ENCODE assay signal across 1 cellular context in the genomic region with DNA sequence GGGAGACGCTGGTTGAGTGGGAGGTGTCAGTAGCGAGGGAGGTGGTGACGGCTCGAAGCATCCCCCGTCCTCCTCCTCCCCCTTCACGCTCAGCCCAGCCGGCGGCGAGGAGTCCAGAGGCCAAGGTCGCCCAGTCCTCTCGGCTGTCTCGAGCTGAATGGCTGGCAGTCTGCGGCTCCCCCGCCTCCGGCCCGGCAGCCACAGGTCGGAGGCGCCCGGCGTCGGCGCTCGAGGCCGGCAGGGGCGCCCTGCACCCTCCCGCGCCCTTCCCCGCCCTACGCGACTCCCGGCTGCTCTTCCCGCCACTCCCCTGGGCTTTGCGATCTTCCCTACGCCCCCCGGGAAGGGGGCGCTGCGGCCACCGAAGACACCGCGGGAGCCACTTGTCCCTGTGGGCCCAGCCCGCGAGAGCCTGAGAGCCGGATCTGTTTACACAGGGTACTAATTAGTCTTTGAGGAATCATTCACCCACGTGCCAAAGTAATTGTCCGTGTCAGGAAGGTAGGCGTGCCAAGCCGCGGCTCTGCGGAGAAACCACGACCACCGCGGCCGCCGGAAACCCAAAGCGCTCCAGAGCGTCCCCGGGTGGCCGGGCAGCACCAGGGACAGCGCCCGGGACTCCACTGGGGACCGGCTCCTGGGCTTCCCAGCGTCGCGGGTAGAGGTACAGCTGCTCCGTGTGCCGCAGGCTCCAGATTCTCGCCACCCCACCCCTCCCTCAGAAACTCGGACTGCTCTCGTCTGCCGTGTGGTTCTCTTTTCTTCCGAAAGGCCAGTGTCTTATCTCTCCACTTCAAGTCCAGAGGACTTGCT.
A peak's percentile ranks its signal among the peaks of the same experiment; 100 is the strongest.
TF ChIP-seq lines count a peak whose summit lies in the region.

A gene (plus strand): TSS at position 133 of the 813 bp plus-strand sequence.

TF ChIP-seq in K562, 482 proteins besides CTCF, POLR2A, EP300 and RAD21 (continued from another document):
- TF ChIP-seq, protein P1, sequence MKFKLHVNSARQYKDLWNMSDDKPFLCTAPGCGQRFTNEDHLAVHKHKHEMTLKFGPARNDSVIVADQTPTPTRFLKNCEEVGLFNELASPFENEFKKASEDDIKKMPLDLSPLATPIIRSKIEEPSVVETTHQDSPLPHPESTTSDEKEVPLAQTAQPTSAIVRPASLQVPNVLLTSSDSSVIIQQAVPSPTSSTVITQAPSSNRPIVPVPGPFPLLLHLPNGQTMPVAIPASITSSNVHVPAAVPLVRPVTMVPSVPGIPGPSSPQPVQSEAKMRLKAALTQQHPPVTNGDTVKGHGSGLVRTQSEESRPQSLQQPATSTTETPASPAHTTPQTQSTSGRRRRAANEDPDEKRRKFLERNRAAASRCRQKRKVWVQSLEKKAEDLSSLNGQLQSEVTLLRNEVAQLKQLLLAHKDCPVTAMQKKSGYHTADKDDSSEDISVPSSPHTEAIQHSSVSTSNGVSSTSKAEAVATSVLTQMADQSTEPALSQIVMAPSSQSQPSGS (CRISPR knock-in tag; IDR thresholded peaks at IDR 0.05): no peak
- TF ChIP-seq, protein P2, sequence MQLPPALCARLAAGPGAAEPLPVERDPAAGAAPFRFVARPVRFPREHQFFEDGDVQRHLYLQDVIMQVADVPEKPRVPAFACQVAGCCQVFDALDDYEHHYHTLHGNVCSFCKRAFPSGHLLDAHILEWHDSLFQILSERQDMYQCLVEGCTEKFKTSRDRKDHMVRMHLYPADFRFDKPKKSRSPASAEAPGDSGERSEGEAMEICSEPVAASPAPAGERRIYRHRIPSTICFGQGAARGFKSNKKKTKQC (CRISPR knock-in tag; IDR thresholded peaks at IDR 0.05): peak; percentile 52; the same call in 1 of the 2 replicates
- TF ChIP-seq CHD1 (IDR thresholded peaks at IDR 0.05; ENCODE audit: low read length) (no peak), SIX5 (IDR thresholded peaks at IDR 0.05; ENCODE audit: borderline replicate concordance in 1 of 2, insufficient read depth in 1 of 2, low read depth in 1 of 2, low read length in 2 of 2) (no peak), BHLHE40 (IDR thresholded peaks at IDR 0.05; ENCODE audit: low read length) (no peak), ZNF431 (CRISPR knock-in tag; IDR thresholded peaks at IDR 0.05) (no peak)
- TF ChIP-seq, protein P3, sequence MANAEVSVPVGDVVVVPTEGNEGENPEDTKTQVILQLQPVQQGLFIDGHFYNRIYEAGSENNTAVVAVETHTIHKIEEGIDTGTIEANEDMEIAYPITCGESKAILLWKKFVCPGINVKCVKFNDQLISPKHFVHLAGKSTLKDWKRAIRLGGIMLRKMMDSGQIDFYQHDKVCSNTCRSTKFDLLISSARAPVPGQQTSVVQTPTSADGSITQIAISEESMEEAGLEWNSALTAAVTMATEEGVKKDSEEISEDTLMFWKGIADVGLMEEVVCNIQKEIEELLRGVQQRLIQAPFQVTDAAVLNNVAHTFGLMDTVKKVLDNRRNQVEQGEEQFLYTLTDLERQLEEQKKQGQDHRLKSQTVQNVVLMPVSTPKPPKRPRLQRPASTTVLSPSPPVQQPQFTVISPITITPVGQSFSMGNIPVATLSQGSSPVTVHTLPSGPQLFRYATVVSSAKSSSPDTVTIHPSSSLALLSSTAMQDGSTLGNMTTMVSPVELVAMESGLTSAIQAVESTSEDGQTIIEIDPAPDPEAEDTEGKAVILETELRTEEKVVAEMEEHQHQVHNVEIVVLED (CRISPR knock-in tag; IDR thresholded peaks at IDR 0.05): no peak
- TF ChIP-seq, protein P4, sequence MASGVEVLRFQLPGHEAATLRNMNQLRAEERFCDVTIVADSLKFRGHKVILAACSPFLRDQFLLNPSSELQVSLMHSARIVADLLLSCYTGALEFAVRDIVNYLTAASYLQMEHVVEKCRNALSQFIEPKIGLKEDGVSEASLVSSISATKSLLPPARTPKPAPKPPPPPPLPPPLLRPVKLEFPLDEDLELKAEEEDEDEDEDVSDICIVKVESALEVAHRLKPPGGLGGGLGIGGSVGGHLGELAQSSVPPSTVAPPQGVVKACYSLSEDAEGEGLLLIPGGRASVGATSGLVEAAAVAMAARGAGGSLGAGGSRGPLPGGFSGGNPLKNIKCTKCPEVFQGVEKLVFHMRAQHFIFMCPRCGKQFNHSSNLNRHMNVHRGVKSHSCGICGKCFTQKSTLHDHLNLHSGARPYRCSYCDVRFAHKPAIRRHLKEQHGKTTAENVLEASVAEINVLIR (CRISPR knock-in tag; IDR thresholded peaks at IDR 0.05): no peak
- TF ChIP-seq, protein P5, sequence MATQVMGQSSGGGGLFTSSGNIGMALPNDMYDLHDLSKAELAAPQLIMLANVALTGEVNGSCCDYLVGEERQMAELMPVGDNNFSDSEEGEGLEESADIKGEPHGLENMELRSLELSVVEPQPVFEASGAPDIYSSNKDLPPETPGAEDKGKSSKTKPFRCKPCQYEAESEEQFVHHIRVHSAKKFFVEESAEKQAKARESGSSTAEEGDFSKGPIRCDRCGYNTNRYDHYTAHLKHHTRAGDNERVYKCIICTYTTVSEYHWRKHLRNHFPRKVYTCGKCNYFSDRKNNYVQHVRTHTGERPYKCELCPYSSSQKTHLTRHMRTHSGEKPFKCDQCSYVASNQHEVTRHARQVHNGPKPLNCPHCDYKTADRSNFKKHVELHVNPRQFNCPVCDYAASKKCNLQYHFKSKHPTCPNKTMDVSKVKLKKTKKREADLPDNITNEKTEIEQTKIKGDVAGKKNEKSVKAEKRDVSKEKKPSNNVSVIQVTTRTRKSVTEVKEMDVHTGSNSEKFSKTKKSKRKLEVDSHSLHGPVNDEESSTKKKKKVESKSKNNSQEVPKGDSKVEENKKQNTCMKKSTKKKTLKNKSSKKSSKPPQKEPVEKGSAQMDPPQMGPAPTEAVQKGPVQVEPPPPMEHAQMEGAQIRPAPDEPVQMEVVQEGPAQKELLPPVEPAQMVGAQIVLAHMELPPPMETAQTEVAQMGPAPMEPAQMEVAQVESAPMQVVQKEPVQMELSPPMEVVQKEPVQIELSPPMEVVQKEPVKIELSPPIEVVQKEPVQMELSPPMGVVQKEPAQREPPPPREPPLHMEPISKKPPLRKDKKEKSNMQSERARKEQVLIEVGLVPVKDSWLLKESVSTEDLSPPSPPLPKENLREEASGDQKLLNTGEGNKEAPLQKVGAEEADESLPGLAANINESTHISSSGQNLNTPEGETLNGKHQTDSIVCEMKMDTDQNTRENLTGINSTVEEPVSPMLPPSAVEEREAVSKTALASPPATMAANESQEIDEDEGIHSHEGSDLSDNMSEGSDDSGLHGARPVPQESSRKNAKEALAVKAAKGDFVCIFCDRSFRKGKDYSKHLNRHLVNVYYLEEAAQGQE (CRISPR knock-in tag; IDR thresholded peaks at IDR 0.05; ENCODE audit: low read depth): peak; percentile 97
- TF ChIP-seq, protein P6, sequence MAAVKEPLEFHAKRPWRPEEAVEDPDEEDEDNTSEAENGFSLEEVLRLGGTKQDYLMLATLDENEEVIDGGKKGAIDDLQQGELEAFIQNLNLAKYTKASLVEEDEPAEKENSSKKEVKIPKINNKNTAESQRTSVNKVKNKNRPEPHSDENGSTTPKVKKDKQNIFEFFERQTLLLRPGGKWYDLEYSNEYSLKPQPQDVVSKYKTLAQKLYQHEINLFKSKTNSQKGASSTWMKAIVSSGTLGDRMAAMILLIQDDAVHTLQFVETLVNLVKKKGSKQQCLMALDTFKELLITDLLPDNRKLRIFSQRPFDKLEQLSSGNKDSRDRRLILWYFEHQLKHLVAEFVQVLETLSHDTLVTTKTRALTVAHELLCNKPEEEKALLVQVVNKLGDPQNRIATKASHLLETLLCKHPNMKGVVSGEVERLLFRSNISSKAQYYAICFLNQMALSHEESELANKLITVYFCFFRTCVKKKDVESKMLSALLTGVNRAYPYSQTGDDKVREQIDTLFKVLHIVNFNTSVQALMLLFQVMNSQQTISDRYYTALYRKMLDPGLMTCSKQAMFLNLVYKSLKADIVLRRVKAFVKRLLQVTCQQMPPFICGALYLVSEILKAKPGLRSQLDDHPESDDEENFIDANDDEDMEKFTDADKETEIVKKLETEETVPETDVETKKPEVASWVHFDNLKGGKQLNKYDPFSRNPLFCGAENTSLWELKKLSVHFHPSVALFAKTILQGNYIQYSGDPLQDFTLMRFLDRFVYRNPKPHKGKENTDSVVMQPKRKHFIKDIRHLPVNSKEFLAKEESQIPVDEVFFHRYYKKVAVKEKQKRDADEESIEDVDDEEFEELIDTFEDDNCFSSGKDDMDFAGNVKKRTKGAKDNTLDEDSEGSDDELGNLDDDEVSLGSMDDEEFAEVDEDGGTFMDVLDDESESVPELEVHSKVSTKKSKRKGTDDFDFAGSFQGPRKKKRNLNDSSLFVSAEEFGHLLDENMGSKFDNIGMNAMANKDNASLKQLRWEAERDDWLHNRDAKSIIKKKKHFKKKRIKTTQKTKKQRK (IDR thresholded peaks at IDR 0.05; ENCODE audit: borderline replicate concordance, low read depth, low read length): no peak
